In the genomic region with DNA sequence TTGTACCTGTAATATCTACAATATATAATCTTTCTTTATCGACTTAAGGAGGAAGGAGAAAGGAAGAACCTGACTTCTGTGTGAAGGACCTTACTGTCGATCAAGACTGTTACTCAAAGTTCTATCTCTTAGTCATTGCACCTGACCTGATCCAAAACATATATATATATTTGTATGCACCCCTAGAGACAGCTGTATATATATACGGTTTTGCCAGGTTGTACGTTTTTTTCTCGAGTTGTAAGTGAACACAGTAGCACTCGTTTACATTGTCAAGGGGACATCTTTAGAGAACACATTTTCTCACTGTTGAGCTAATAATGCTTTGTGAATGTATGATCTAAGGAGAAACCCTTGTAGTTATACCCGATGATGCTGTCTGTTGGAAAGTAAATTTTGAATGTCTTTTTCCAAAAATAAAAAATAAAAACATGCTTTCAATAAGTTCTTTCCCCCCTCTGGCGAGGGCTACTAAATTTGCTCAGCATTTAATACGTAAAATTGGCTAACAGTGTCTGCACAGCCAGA, we compare ENCODE assay signal across 8 cellular contexts. TPM values are rescaled to one million over a fixed set of nuclear protein-coding genes. Genes with fewer than 3 reads are reported as not detected.
DNase-seq lines count a peak whose midpoint lies in the region; ATAC-seq and TF ChIP-seq lines count a peak whose summit lies in the region.

No MANE protein-coding gene starts in this region.

- peaks cover 28% of the 10 kb centered on the region for H3K4me1 Mint-ChIP-seq in activated T-cell treated with anti-CD3 and anti-CD28 coated beads, Interleukin-2, amount 50 U/mL, for 24 hours (ENCODE audit: low read depth)

- H3K27me3 ChIP-seq in Panc1 (ENCODE audit: control insufficient read depth, insufficient read depth, low read length), result no peaks in the 10 kb centered on the region
- H3K27me3 ChIP-seq in rectal smooth muscle tissue (ENCODE audit: control insufficient read depth, insufficient read depth, low read length), result no peaks in the 10 kb centered on the region

- CTCF ChIA-PET in Panc1 (lab: Charles Lee), result no interaction called here

- peak overlapping the region; percentile 75 to 98 for H3K4me3 ChIP-seq in Panc1 (ENCODE audit: low read depth in 2 of 2, low read length in 2 of 2)
- H3K4me3 ChIP-seq in epithelial cell of proximal tubule (ENCODE audit: low read depth, low read length), result peak overlapping the region; percentile 91
- H3K4me3 ChIP-seq in rectal smooth muscle tissue (ENCODE audit: low read length), result peak overlapping the region; percentile 86

- peak overlapping the region; percentile 95 for H3K4me3 Mint-ChIP-seq in activated T-cell treated with anti-CD3 and anti-CD28 coated beads, Interleukin-2, amount 50 U/mL, for 24 hours

- in situ Hi-C loops in Panc1 (cut with HindIII; ENCODE audit: low pct_unique_long_range_greater_than_20kb, low sequenced_read_pairs), result no loop called here

- H3K36me3 ChIP-seq in Panc1 (ENCODE audit: control insufficient read depth, insufficient read depth, low read length) (peaks cover 11% of the 10 kb centered on the region), rectal smooth muscle tissue (ENCODE audit: control insufficient read depth, insufficient read depth, low read length) (peaks cover 3% of the 10 kb centered on the region)

- no peak for DNase-seq in activated T-cell treated with anti-CD3 and anti-CD28 coated beads, Interleukin-2, amount 50 U/mL, for 24 hours
- DNase-seq in activated T-cell treated with anti-CD3 and anti-CD28 coated beads, Interleukin-2, amount 50 U/mL, for 1 hour, result no peak
- no peak for DNase-seq in Panc1 (ENCODE audit: low read depth, low spot score)
- no peak for DNase-seq in epithelial cell of proximal tubule (ENCODE audit: low read depth)
- DNase-seq in NCI-H510A treated with DMSO at 0.1 percent for 48 hours (lab: John Stamatoyannopoulos, UW), result no peak
- DNase-seq in activated gamma-delta T cell (lab: John Stamatoyannopoulos, UW), result no peak
- DNase-seq in NK-92 treated with Interleukin-12 subunit alpha and Interleukin-12 subunit beta, amount 100 ng/mL, for 24 hours (lab: John Stamatoyannopoulos, UW), result no peak

- intact Hi-C loops in Panc1 (cut with micrococcal nuclease; ENCODE audit: unreplicated experiment), result no loop called here

- peak overlapping the region; percentile 51 for H3K9ac ChIP-seq in rectal smooth muscle tissue (ENCODE audit: low read length)

- H3K27ac Mint-ChIP-seq in activated T-cell treated with anti-CD3 and anti-CD28 coated beads, Interleukin-2, amount 50 U/mL, for 24 hours, result peak overlapping the region; percentile 95

- H3K36me3 Mint-ChIP-seq in activated T-cell treated with anti-CD3 and anti-CD28 coated beads, Interleukin-2, amount 50 U/mL, for 24 hours (ENCODE audit: low read depth), result peaks cover 52% of the 10 kb centered on the region

- no peak for TF ChIP-seq CTCF in Panc1 (IDR thresholded peaks at IDR 0.05)
- TF ChIP-seq CTCF in epithelial cell of proximal tubule (conservative IDR thresholded peaks at IDR 0.05; ENCODE audit: low read depth, low read length), result no peak

- H3K27me3 Mint-ChIP-seq in activated T-cell treated with anti-CD3 and anti-CD28 coated beads, Interleukin-2, amount 50 U/mL, for 24 hours, result no peaks in the 10 kb centered on the region

- POLR2A ChIA-PET in Panc1 (lab: Charles Lee), result interaction anchor here (0.5 to 0.6 kb wide), 2 partner anchors 46 to 108 kb away, joined by 3 to 11 read pairs; no protein-coding TSS in a partner anchor

- no peak for ATAC-seq in Panc1

- no peaks in the 10 kb centered on the region for H3K9me3 Mint-ChIP-seq in activated T-cell treated with anti-CD3 and anti-CD28 coated beads, Interleukin-2, amount 50 U/mL, for 24 hours

- H3K4me1 ChIP-seq in Panc1 (ENCODE audit: control insufficient read depth, insufficient read depth, low read length), result peaks cover 8% of the 10 kb centered on the region; the same call in 1 of the 2 replicates
- H3K4me1 ChIP-seq in rectal smooth muscle tissue (ENCODE audit: control insufficient read depth, insufficient read depth, low read length), result peaks cover 4% of the 10 kb centered on the region

- no TSS peak for BruUV-seq in Panc1 (replicated peaks; lab: Mats Ljungman, UMichigan)

- H3K27ac ChIP-seq in Panc1 (ENCODE audit: low read length) (peak overlapping the region; percentile 97), rectal smooth muscle tissue (ENCODE audit: low read depth, low read length) (peak overlapping the region; percentile 82)

- H3K9me3 ChIP-seq in Panc1 (ENCODE audit: control insufficient read depth, insufficient read depth, low read depth, low read length), result no peaks in the 10 kb centered on the region

RNA-seq across cellular contexts. Expression of a gene that starts 0.5 kb away (rescaled TPM):
- 15.9 TPM for total RNA-seq in Panc1 (2021; ENCODE audit: unreplicated experiment)
- polyA plus RNA-seq in Panc1 (2012; ENCODE audit: insufficient read length), result 10.2 TPM
- total RNA-seq in epithelial cell of proximal tubule, result 3.8 and 5.6 TPM in 2 replicates

RNA-seq across cellular contexts. Expression of a gene that starts 58.7 kb away (rescaled TPM):
- total RNA-seq in Panc1 (2021; ENCODE audit: unreplicated experiment) (82.3 TPM), epithelial cell of proximal tubule (63.3 and 110 TPM in 2 replicates)
- polyA plus RNA-seq in Panc1 (2012; ENCODE audit: insufficient read length), result 35.6 TPM
